ENCODE assay signal across 23 cellular contexts in the genomic region with DNA sequence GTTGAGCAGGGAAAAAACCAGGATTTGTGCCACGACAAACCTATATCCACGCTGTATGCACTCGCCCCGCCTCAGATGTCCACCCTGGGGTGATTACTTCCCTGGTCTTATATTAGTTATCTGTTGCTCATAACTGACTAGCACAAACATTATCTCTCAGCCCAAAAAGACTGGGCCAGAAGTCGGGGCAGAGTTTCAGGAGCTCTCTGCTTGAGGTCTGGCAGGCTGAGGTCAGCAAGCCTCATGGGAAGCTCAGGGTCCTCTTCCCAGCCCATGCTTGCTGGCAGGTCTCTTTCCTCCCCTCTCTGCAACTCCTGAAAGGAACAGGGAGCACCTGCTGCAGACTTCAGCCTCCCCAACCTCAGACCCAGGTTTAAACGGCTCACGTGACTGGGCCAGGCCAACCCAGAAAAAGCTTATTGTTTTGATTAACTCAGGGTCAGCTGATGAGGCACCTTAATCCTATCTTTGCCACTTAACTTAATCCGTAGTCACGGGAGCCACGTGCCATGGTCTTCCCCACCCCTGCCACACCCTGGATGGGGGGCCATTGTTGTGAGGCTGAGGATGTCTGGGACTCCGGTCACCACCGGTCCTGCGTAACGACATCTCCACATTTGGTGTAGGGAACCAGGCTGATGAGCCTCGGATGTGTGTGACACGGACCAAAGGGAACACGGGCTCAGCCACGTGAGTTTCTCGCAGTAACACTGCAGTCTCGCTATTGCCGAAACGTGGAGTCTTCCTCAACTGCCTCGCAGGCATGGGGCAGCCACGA.
DNase-seq lines count a peak whose midpoint lies in the region; ATAC-seq and TF ChIP-seq lines count a peak whose summit lies in the region.
"Had no signal": no experiment of that assay in that cellular context is flagged by ENCODE, and none has a peak within 500 bp of the region (broad histone marks: within the 10 kb centered on the region; RNA-seq: fewer than 3 reads in every experiment).

No MANE protein-coding gene starts in this region.

- no peaks in the 10 kb centered on the region for H3K9me3 Mint-ChIP-seq in activated CD8-positive, alpha-beta memory T cell treated with anti-CD3 and anti-CD28 coated beads, Interleukin-2, amount 10 ng/mL, durations not matched to agents 7 days and 5 days (ENCODE audit: low read depth)
- H3K9me3 Mint-ChIP-seq: CD4-positive, alpha-beta T cell had no signal

- H3K4me1 ChIP-seq in subcutaneous abdominal adipose tissue (ENCODE audit: control insufficient read depth in 5 of 5, insufficient read depth in 5 of 5, low read length in 5 of 5): peaks cover 7 to 38% (median 33%) of the 10 kb centered on the region in 5 donors

- H3K27me3 Mint-ChIP-seq in activated CD8-positive, alpha-beta memory T cell treated with anti-CD3 and anti-CD28 coated beads, Interleukin-2, amount 10 ng/mL, durations not matched to agents 7 days and 5 days: no peaks in the 10 kb centered on the region

- peak; percentile 34 for DNase-seq in activated CD8-positive, alpha-beta memory T cell treated with anti-CD3 and anti-CD28 coated beads, Interleukin-2, amount 10 ng/mL, durations not matched to agents 7 days and 5 days
- DNase-seq in activated CD8-positive, alpha-beta memory T cell treated with anti-CD3 and anti-CD28 coated beads, Interleukin-2, amount 50 U/mL, for 4 hours: no peak
- DNase-seq in RWPE1 (ENCODE audit: low spot score) (no peak), lower leg skin (ENCODE audit: low spot score in 2 of 2) (peak; percentile 15 to 77), NCI-H1417 treated with DMSO at 0.1 percent for 48 hours (lab: John Stamatoyannopoulos, UW) (no peak)
- DNase-seq: AML-193; CD4-positive, alpha-beta T cell; DMS53; GOT3; Kasumi-1; MV-4-11; NCI-H1105; NCI-H2029 treated with DMSO at 0.1 percent for 48 hours; NCI-H446 treated with DMSO at 0.1 percent for 48 hours; NCI-H526; SIG-M5 had no signal

- H3K27ac ChIP-seq in RWPE1 (peak overlapping the region; percentile 86), subcutaneous abdominal adipose tissue (ENCODE audit: low read depth, low read length) (peak overlapping the region; percentile 37)
- H3K27ac ChIP-seq: BLaER1 treated with 17β-estradiol and CSF1 and Interleukin-3, amounts not matched to agents 10 nM and 100 nM; SK-N-MC had no signal

- no peak overlapping the region for H3K9ac ChIP-seq in subcutaneous abdominal adipose tissue (ENCODE audit: low read length in 5 of 5)
- H3K9ac ChIP-seq: BLaER1 treated with 17β-estradiol and CSF1 and Interleukin-3, amounts not matched to agents 10 nM and 100 nM had no signal

- no peak overlapping the region for H3K27ac Mint-ChIP-seq in activated CD8-positive, alpha-beta memory T cell treated with anti-CD3 and anti-CD28 coated beads, Interleukin-2, amount 10 ng/mL, durations not matched to agents 7 days and 5 days
- H3K27ac Mint-ChIP-seq: CD4-positive, alpha-beta T cell had no signal

- TF ChIP-seq POLR2A in lower leg skin (IDR thresholded peaks at IDR 0.05): no peak

- no peaks in the 10 kb centered on the region for H3K4me1 Mint-ChIP-seq in activated CD8-positive, alpha-beta memory T cell treated with anti-CD3 and anti-CD28 coated beads, Interleukin-2, amount 10 ng/mL, durations not matched to agents 7 days and 5 days

- POLR2A ChIA-PET in RWPE1 (lab: Yijun Ruan, JAX; ENCODE audit: low non-redundant PET): no interaction called here

- H3K4me3 Mint-ChIP-seq in activated CD8-positive, alpha-beta memory T cell treated with anti-CD3 and anti-CD28 coated beads, Interleukin-2, amount 10 ng/mL, durations not matched to agents 7 days and 5 days: no peak overlapping the region
- H3K4me3 Mint-ChIP-seq: CD4-positive, alpha-beta T cell had no signal

- peaks cover 0 to 9% (median 4%) of the 10 kb centered on the region in 5 donors for H3K27me3 ChIP-seq in subcutaneous abdominal adipose tissue (ENCODE audit: control insufficient read depth in 5 of 5, insufficient read depth in 4 of 5, low read length in 5 of 5)

- TF ChIP-seq CTCF in RWPE1 (conservative IDR thresholded peaks at IDR 0.05; ENCODE audit: low read depth) (no peak), lower leg skin (IDR thresholded peaks at IDR 0.05) (no peak)

- no peaks in the 10 kb centered on the region for H3K9me3 ChIP-seq in subcutaneous abdominal adipose tissue (ENCODE audit: control insufficient read depth in 5 of 5, low read length in 5 of 5)
- H3K9me3 ChIP-seq: BLaER1 treated with 17β-estradiol and CSF1 and Interleukin-3, amounts not matched to agents 10 nM and 100 nM had no signal

- no peaks in the 10 kb centered on the region for H3K36me3 Mint-ChIP-seq in activated CD8-positive, alpha-beta memory T cell treated with anti-CD3 and anti-CD28 coated beads, Interleukin-2, amount 10 ng/mL, durations not matched to agents 7 days and 5 days

- no peaks in the 10 kb centered on the region for H3K36me3 ChIP-seq in subcutaneous abdominal adipose tissue (ENCODE audit: control insufficient read depth in 5 of 5, insufficient read depth in 5 of 5, low read length in 5 of 5)
- H3K36me3 ChIP-seq: BLaER1 treated with 17β-estradiol and CSF1 and Interleukin-3, amounts not matched to agents 10 nM and 100 nM had no signal

- no peak for ATAC-seq in activated CD8-positive, alpha-beta memory T cell treated with anti-CD3 and anti-CD28 coated beads, Interleukin-2, amount 10 ng/mL, durations not matched to agents 7 days and 5 days
- ATAC-seq in HG03432 (IDR thresholded peaks at IDR 0.05; ENCODE audit: unreplicated experiment) (no peak), GM18498 (IDR thresholded peaks at IDR 0.05; ENCODE audit: unreplicated experiment) (no peak)
- ATAC-seq: HCT116, Panc1 had no signal

- intact Hi-C loops in lower leg skin (cut with DNase I; ENCODE audit: low total_unique reads): no loop called here

- H3K4me3 ChIP-seq in lower leg skin (ENCODE audit: low read depth, poor library complexity, severe bottlenecking) (no peak overlapping the region), subcutaneous abdominal adipose tissue (ENCODE audit: low read depth in 1 of 5, low read length in 5 of 5) (peak overlapping the region in 4 of 5 donors; percentile 7 to 11 (median 10))
- H3K4me3 ChIP-seq: BLaER1 treated with 17β-estradiol and CSF1 and Interleukin-3, amounts not matched to agents 10 nM and 100 nM; SK-N-MC had no signal

- WGBS in lower leg skin, 2 donors: 79 to 88% methylated on average over 22 to 24 of the region's 24 CpGs

- CTCF ChIA-PET in activated CD8-positive, alpha-beta memory T cell treated with anti-CD3 and anti-CD28 coated beads, Interleukin-2, amount 10 ng/mL, durations not matched to agents 7 days and 5 days (lab: Charles Lee): no interaction called here
- CTCF ChIA-PET in RWPE1 (lab: Yijun Ruan, JAX): interaction anchor here (0.6 kb wide), 1 partner anchor 120 kb away, joined by 4 read pairs; no protein-coding TSS in a partner anchor

Comparison
In these comparisons a context has a peak if more than half of its experiments do, and no peak if none do; other contexts are left out.
1. DNase-seq: peak in activated CD8-positive, alpha-beta memory T cell treated with anti-CD3 and anti-CD28 coated beads, Interleukin-2, amount 10 ng/mL, durations not matched to agents 7 days and 5 days (single experiment) and lower leg skin (2 of 2); none in activated CD8-positive, alpha-beta memory T cell treated with anti-CD3 and anti-CD28 coated beads, Interleukin-2, amount 50 U/mL, for 4 hours (single experiment), RWPE1 (single experiment) and NCI-H1417 treated with DMSO at 0.1 percent for 48 hours (single experiment).